ENCODE assay signal across 8 cellular contexts in the genomic region with DNA sequence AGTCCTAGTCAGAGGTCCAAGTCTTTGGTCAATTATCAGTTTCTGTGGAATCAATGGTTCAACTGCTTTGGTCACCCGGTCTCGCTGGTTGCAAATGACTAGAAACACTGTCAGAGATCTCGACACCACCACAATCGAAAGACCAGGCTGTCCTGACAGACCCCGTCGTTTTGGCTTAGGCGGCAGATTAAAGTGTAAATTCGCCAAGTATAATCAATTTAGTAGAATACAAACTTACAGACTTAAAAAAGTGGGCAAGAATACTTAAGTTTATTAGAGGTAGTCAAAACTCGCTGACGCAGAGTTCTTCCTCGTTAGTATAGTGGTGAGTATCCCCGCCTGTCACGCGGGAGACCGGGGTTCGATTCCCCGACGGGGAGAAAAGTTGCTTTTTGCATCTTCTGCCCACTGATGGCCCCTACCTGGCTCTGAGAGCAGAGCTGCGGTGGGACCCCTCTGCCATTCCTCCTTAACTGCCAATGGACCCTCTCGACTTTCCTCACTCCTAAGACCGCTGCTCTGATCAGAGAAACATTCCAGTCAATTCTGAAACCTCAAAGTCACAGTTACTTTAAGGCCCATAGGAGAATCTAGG. TPM values are rescaled to one million over a fixed set of nuclear protein-coding genes. Genes with fewer than 3 reads are reported as not detected.
DNase-seq lines count a peak whose midpoint lies in the region; ATAC-seq and TF ChIP-seq lines count a peak whose summit lies in the region.

No MANE protein-coding gene starts in this region.

- no peak for TF ChIP-seq EP300 in transverse colon (IDR thresholded peaks at IDR 0.05; ENCODE audit: low read depth)

- no peak for TF ChIP-seq POLR2A in transverse colon (IDR thresholded peaks at IDR 0.05)

- H2AFZ ChIP-seq in parathyroid adenoma: peak overlapping the region; percentile 44

- no peak overlapping the region for H3K9ac ChIP-seq in parathyroid adenoma

- 0 to 7% methylated on average over 5 to 21 of the region's 21 CpGs for WGBS in transverse colon (ENCODE audit: low coverage in 1 of 2), 2 donors

- CTCF ChIA-PET in AG04450 (lab: Charles Lee): interaction anchor here (1.0 to 4.8 kb wide), 4 partner anchors 15 to 377 kb away, joined by 3 to 36 read pairs (median 6); no protein-coding TSS in a partner anchor

- H3K27me3 ChIP-seq in AG04450 (ENCODE audit: control insufficient read depth, insufficient read depth, low read length) (no peaks in the 10 kb centered on the region), parathyroid adenoma (ENCODE audit: control insufficient read depth, insufficient read depth, low read length) (peaks cover 13% of the 10 kb centered on the region), transverse colon (peaks cover 56% of the 10 kb centered on the region)

- peak overlapping the region; percentile 58 for H3K4me3 ChIP-seq in AG04450 (ENCODE audit: low read depth, low read length)
- peak overlapping the region; percentile 73 for H3K4me3 ChIP-seq in Jurkat, Clone E6-1 (ENCODE audit: low read length)
- peak overlapping the region; percentile 49 for H3K4me3 ChIP-seq in parathyroid adenoma (ENCODE audit: low read depth, low read length)
- peak overlapping the region in 3 of 4 donors; percentile 31 to 47 (median 31) for H3K4me3 ChIP-seq in transverse colon

- POLR2A ChIA-PET in AG04450 (lab: Yijun Ruan, JAX): no interaction called here

- ATAC-seq in GM19035 (IDR thresholded peaks at IDR 0.05; ENCODE audit: unreplicated experiment): peak; percentile 39

- H3K4me1 ChIP-seq in parathyroid adenoma (no peaks in the 10 kb centered on the region), transverse colon (peaks cover 0 to 17% (median 10%) of the 10 kb centered on the region in 4 donors)

- TF ChIP-seq CTCF in AG04450 (IDR thresholded peaks at IDR 0.05; ENCODE audit: low read depth, low read length) (no peak), parathyroid adenoma (IDR thresholded peaks at IDR 0.05) (no peak), transverse colon (IDR thresholded peaks at IDR 0.05) (no peak)

- no peak overlapping the region for H3K27ac ChIP-seq in AG04450 (ENCODE audit: low read depth, low read length)
- no peak overlapping the region for H3K27ac ChIP-seq in parathyroid adenoma
- H3K27ac ChIP-seq in transverse colon: peak overlapping the region; percentile 9 to 40 (median 24)

- intact Hi-C loops in transverse colon (cut with DNase I; ENCODE audit: low total_unique reads): no loop called here

- H3K79me2 ChIP-seq in parathyroid adenoma: no peaks in the 10 kb centered on the region

- in situ Hi-C loops in SK-MEL-5 (cut with HindIII; ENCODE audit: low pct_unique_long_range_greater_than_20kb, low sequenced_read_pairs) (loop anchor here (10.0 kb wide), 1 partner anchor 101 kb away; no protein-coding TSS in a partner anchor), transverse colon (cut with MboI; ENCODE audit: low pct_ligation_motif_present in 1 of 4, low pct_unique_long_range_greater_than_20kb in 1 of 4, low sequenced_read_pairs in 3 of 4) (loop anchor here in 3 of 4 donors (25.0 kb wide), 7 partner anchors 234 to 1191 kb away; partner anchors contain the start of gene OR2B2 (in 1 of the 3))

- H3K36me3 ChIP-seq in parathyroid adenoma (ENCODE audit: control insufficient read depth, insufficient read depth, low read length): no peaks in the 10 kb centered on the region
- no peaks in the 10 kb centered on the region for H3K36me3 ChIP-seq in transverse colon

- H3K9me3 ChIP-seq in AG04450 (ENCODE audit: control insufficient read depth, insufficient read depth, low read length) (no peaks in the 10 kb centered on the region), parathyroid adenoma (ENCODE audit: control insufficient read depth, low read length) (no peaks in the 10 kb centered on the region), transverse colon (no peaks in the 10 kb centered on the region)

- H3K4me2 ChIP-seq in parathyroid adenoma (ENCODE audit: low read length): peak overlapping the region; percentile 62

- no peak for DNase-seq in AG04450 (ENCODE audit: low read depth, low spot score)
- DNase-seq in Jurkat, Clone E6-1 (ENCODE audit: low read depth, low spot score): peak; percentile 83
- peak; percentile 89 for DNase-seq in SK-MEL-5 (ENCODE audit: low read depth, low spot score)
- DNase-seq in activated gamma-delta T cell treated with anti-CD3 and anti-CD28 coated beads, Interleukin-2, amount 50 U/mL, for 16 hours (ENCODE audit: low read depth): peak; percentile 79
- peak; percentile 78 for DNase-seq in glomerular visceral epithelial cell (ENCODE audit: extremely low spot score)
- DNase-seq in transverse colon: peak; percentile 53

RNA-seq across cellular contexts. Expression of gene ZNF184, which starts 30.6 kb away (rescaled TPM):
- polyA plus RNA-seq in AG04450 (2011; rRNA removed): 6.4 and 9.9 TPM in 2 replicates
- polyA minus RNA-seq in AG04450 (2011; rRNA and poly(A)+ RNA removed): 5.1 and 10.0 TPM in 2 replicates
- 10.3 TPM for polyA plus RNA-seq in Jurkat, Clone E6-1 (2012; ENCODE audit: insufficient read depth, insufficient read length)
- total RNA-seq in SK-MEL-5 (2014; rRNA removed; shearing (Covaris generic)): 16.4 and 16.6 TPM in 2 replicates
- 3.5 and 4.0 TPM in 2 replicates for polyA plus RNA-seq in SK-MEL-5 (2015; cell fraction: cytosol; rRNA removed)
- polyA plus RNA-seq in SK-MEL-5 (2015; cell fraction: nucleus; rRNA removed): 7.9 and 8.0 TPM in 2 replicates
- 1 to 10 TPM; 2.8 to 9.7 (median 6.9) TPM for total RNA-seq in transverse colon

Comparison
In these comparisons a context has a peak if more than half of its experiments do, and no peak if none do; other contexts are left out.
1. H3K27ac ChIP-seq: peak in transverse colon (4 of 4); none in AG04450 (single experiment) and parathyroid adenoma (single experiment).
2. Peak in every context shown above with its lines, with median percentiles within 50 percentile points of each other: H3K4me3 ChIP-seq.